8 cellular contexts compared by ENCODE assay signal in genomic region chr12:77010637-77011548, GRCh38. TPM values are rescaled to one million over a fixed set of nuclear protein-coding genes. Genes with fewer than 3 reads are reported as not detected.
DNase-seq lines count a peak whose midpoint lies in the region; ATAC-seq and TF ChIP-seq lines count a peak whose summit lies in the region.

No MANE protein-coding gene starts in this region.

- H3K27me3 Mint-ChIP-seq in nephron progenitor cell (ENCODE audit: low read depth, poor library complexity), result peaks cover 12% of the 10 kb centered on the region

- H3K4me3 ChIP-seq in OCI-LY7 (ENCODE audit: low read depth, low read length, poor library complexity, severe bottlenecking), result no peak overlapping the region
- H3K4me3 ChIP-seq in esophagus squamous epithelium, result no peak overlapping the region

- 8 to 9% methylated on average over 9 of the region's 9 CpGs for WGBS in esophagus squamous epithelium, 2 donors

- H3K4me1 Mint-ChIP-seq in nephron progenitor cell, result peaks cover 7% of the 10 kb centered on the region

- no peaks in the 10 kb centered on the region for H3K9me3 Mint-ChIP-seq in nephron progenitor cell

- DNase-seq in Daoy (ENCODE audit: low read depth) (peak; percentile 79), KBM-7 (peak; percentile 78), OCI-LY7 (ENCODE audit: low spot score) (peak; percentile 63), activated T-cell treated with anti-CD3 and anti-CD28 coated beads for 48 hours (ENCODE audit: low read depth) (peak; percentile 57), esophagus squamous epithelium (lab: John Stamatoyannopoulos, UW) (peak; percentile 1), nephron progenitor cell (peak; percentile 81)
- DNase-seq in stimulated activated naive CD4-positive, alpha-beta T cell treated with Interleukin-2 at 50 U/mL for 16 hours (lab: John Stamatoyannopoulos, UW), result peak; percentile 63

- no peaks in the 10 kb centered on the region for H3K9me2 ChIP-seq in OCI-LY7 (ENCODE audit: insufficient read depth, low read length)

- BruUV-seq in OCI-LY7 (replicated peaks; lab: Mats Ljungman, UMichigan), result no TSS peak

- no peaks in the 10 kb centered on the region for H4K20me1 ChIP-seq in OCI-LY7 (ENCODE audit: insufficient read depth, low read length)

- H3K36me3 Mint-ChIP-seq in nephron progenitor cell (ENCODE audit: low read depth), result peaks cover 2% of the 10 kb centered on the region

- TF ChIP-seq CTCF in OCI-LY7 (conservative IDR thresholded peaks at IDR 0.05; ENCODE audit: low read length), result peak; percentile 98
- peak; percentile 67 to 92 (median 86) for TF ChIP-seq CTCF in esophagus squamous epithelium (IDR thresholded peaks at IDR 0.05)
- peak; percentile 97 for TF ChIP-seq CTCF in nephron progenitor cell (IDR thresholded peaks at IDR 0.05)

- no peak overlapping the region for H3K27ac ChIP-seq in OCI-LY7 (ENCODE audit: low read depth, low read length, poor library complexity, severe bottlenecking)
- no peak overlapping the region for H3K27ac ChIP-seq in esophagus squamous epithelium

- no peak overlapping the region; the same call in 1 of the 2 replicates for H2AFZ ChIP-seq in OCI-LY7 (ENCODE audit: low read length)

- no peak for TF ChIP-seq POLR2A in esophagus squamous epithelium (IDR thresholded peaks at IDR 0.05)

- intact Hi-C loops in OCI-LY7 (cut with micrococcal nuclease; ENCODE audit: unreplicated experiment) (loop anchor here (1.0 kb wide), 1 partner anchor 390 kb away; no protein-coding TSS in a partner anchor), esophagus squamous epithelium (cut with DNase I) (loop anchor here (10.0 kb wide), 2 partner anchors 66 to 386 kb away; no protein-coding TSS in a partner anchor)

- H3K9me3 ChIP-seq in OCI-LY7 (ENCODE audit: low read length), result no peaks in the 10 kb centered on the region
- H3K9me3 ChIP-seq in esophagus squamous epithelium, result no peaks in the 10 kb centered on the region

- ATAC-seq in GM21737 (IDR thresholded peaks at IDR 0.05; ENCODE audit: unreplicated experiment), result peak; percentile 89

- POLR2A ChIA-PET in OCI-LY7 (lab: Charles Lee), result interaction anchor here (0.9 to 1.1 kb wide), 2 partner anchors 10 to 11 kb away, joined by 3 to 5 read pairs; no protein-coding TSS in a partner anchor

- peak overlapping the region; percentile 8 for H3K27ac Mint-ChIP-seq in nephron progenitor cell

- H3K4me1 ChIP-seq in OCI-LY7 (ENCODE audit: insufficient read depth, low read length, poor library complexity, severe bottlenecking), result no peaks in the 10 kb centered on the region
- peaks cover 0 to 5% (median 0%) of the 10 kb centered on the region in 3 donors for H3K4me1 ChIP-seq in esophagus squamous epithelium

- H3K27me3 ChIP-seq in esophagus squamous epithelium, result no peaks in the 10 kb centered on the region

- H3K36me3 ChIP-seq in OCI-LY7 (ENCODE audit: insufficient read depth, low read length) (no peaks in the 10 kb centered on the region), esophagus squamous epithelium (no peaks in the 10 kb centered on the region)

- no peaks in the 10 kb centered on the region for H3K79me2 ChIP-seq in OCI-LY7 (ENCODE audit: insufficient read depth, low read depth, low read length)

- in situ Hi-C loops in KBM-7 (cut with MboI; ENCODE audit: low pct_unique_long_range_greater_than_20kb, low sequenced_read_pairs), result no loop called here

- no peak overlapping the region for H3K4me2 ChIP-seq in OCI-LY7 (ENCODE audit: low read length)

- peak overlapping the region; percentile 5 for H3K4me3 Mint-ChIP-seq in nephron progenitor cell

- CTCF ChIA-PET in OCI-LY7 (lab: Charles Lee; ENCODE audit: unreplicated experiment), result interaction anchor here (0.5 to 0.7 kb wide), 4 partner anchors 12 to 388 kb away, joined by 3 to 4 read pairs (median 4); no protein-coding TSS in a partner anchor

RNA-seq across cellular contexts. Expression of gene E2F7, which starts 54.5 kb away (rescaled TPM):
- 16.6 and 19.9 TPM in 2 replicates for total RNA-seq in Daoy (2014; rRNA removed; shearing (Covaris generic))
- total RNA-seq in OCI-LY7 (2014; rRNA removed; shearing (Covaris generic)), result 19.0 and 33.4 TPM in 2 replicates
- total RNA-seq in OCI-LY7 (2022) (16.7 and 17.1 TPM in 2 replicates), esophagus squamous epithelium (1 to 10 TPM; 1.5 to 7.7 (median 7.1) TPM)

Comparison
In these comparisons a context has a peak if more than half of its experiments do, and no peak if none do; other contexts are left out.
1. DNase-seq: peak in every context shown above with its lines; median percentile 81 in nephron progenitor cell; 79 in Daoy; 78 in KBM-7; 63 in OCI-LY7; 63 in stimulated activated naive CD4-positive, alpha-beta T cell treated with Interleukin-2 at 50 U/mL for 16 hours; 57 in activated T-cell treated with anti-CD3 and anti-CD28 coated beads for 48 hours; 1 in esophagus squamous epithelium.